In the genomic region with DNA sequence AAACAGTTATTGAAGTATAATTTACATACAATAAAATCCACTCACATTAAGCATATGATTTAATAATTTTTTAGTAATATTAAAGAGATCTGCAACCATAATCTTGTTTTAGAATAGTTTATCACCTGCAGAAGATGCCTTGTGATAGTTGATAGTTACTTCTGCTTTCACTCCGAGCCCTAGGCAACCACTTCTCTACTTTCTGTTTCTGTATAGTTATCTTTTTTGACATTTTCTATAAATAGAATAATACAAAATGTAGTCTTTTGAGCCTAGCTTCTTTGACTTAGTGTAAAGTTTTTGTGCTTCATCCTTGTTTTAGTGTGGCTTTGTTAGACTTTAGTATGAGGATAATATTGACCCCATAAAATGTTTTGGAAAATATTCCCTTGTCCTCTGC, we compare ENCODE assay signal across 11 cellular contexts.
DNase-seq lines count a peak whose midpoint lies in the region; ATAC-seq and TF ChIP-seq lines count a peak whose summit lies in the region.
"Had no signal": no experiment of that assay in that cellular context is flagged by ENCODE, and none has a peak within 500 bp of the region (broad histone marks: within the 10 kb centered on the region; RNA-seq: fewer than 3 reads in every experiment).

No MANE protein-coding gene starts in this region.

- peak; percentile 87 for ATAC-seq in GM19438 (IDR thresholded peaks at IDR 0.05; ENCODE audit: low read depth, unreplicated experiment)
- ATAC-seq in HG03025 (IDR thresholded peaks at IDR 0.05; ENCODE audit: low FRiP score, unreplicated experiment) = peak; percentile 97
- ATAC-seq: T-cell had no signal

- intact Hi-C loops in activated T-helper 1 cell treated with anti-CD3 and anti-CD28 coated beads, Interleukin-12 subunit alpha, Interleukin-12 subunit beta, Interleukin-2, Interleukin-4 antibody, amounts not matched to agents 30 ng/mL and 10 ng/mL and 1 ng/mL, durations not matched to agents 14 hours and 24 hours and 36 hours (cut with micrococcal nuclease) = no loop called here

- DNase-seq in CD1c-positive myeloid dendritic cell (ENCODE audit: extremely low spot score) = peak; percentile 50
- peak; percentile 10 for DNase-seq in NB4 (ENCODE audit: low read depth)
- no peak for DNase-seq in NCI-H524 (lab: John Stamatoyannopoulos, UW)
- no peak for DNase-seq in stimulated activated CD4-positive, alpha-beta T cell treated with anti-CD3 and anti-CD28 coated beads, Interleukin-4, amount 100 ng/mL, for 24 hours
- no peak for DNase-seq in foreskin melanocyte
- DNase-seq in activated T-helper 1 cell treated with anti-CD3 and anti-CD28 coated beads, Interleukin-12 subunit alpha, Interleukin-12 subunit beta, Interleukin-2, Interleukin-4 antibody, amounts not matched to agents 30 ng/mL and 10 ng/mL and 1 ng/mL, durations not matched to agents 14 hours and 24 hours and 36 hours (ENCODE audit: low spot score) = no peak
- DNase-seq: activated effector memory CD4-positive, alpha-beta T cell treated with Interleukin-2 at 50 U/mL for 16 hours; effector CD4-positive, alpha-beta T cell; T-cell had no signal

- H3K9me3 Mint-ChIP-seq in activated T-helper 1 cell treated with anti-CD3 and anti-CD28 coated beads, Interleukin-12 subunit alpha, Interleukin-12 subunit beta, Interleukin-2, Interleukin-4 antibody, amounts not matched to agents 30 ng/mL and 10 ng/mL and 1 ng/mL, durations not matched to agents 14 hours and 24 hours and 36 hours = peaks cover 24% of the 10 kb centered on the region

- no peaks in the 10 kb centered on the region for H3K27me3 Mint-ChIP-seq in activated T-helper 1 cell treated with anti-CD3 and anti-CD28 coated beads, Interleukin-12 subunit alpha, Interleukin-12 subunit beta, Interleukin-2, Interleukin-4 antibody, amounts not matched to agents 30 ng/mL and 10 ng/mL and 1 ng/mL, durations not matched to agents 14 hours and 24 hours and 36 hours (ENCODE audit: insufficient read depth)
- H3K27me3 Mint-ChIP-seq: T-cell had no signal

- no peak for TF ChIP-seq CTCF in NB4 (IDR thresholded peaks at IDR 0.05; ENCODE audit: low read depth, low read length)

- no peak for TF ChIP-seq POLR2A in NB4 (IDR thresholded peaks at IDR 0.05; ENCODE audit: extremely low read depth, insufficient read length)

- H3K4me1 Mint-ChIP-seq in activated T-helper 1 cell treated with anti-CD3 and anti-CD28 coated beads, Interleukin-12 subunit alpha, Interleukin-12 subunit beta, Interleukin-2, Interleukin-4 antibody, amounts not matched to agents 30 ng/mL and 10 ng/mL and 1 ng/mL, durations not matched to agents 14 hours and 24 hours and 36 hours (ENCODE audit: low read depth) = no peaks in the 10 kb centered on the region

- no peak overlapping the region for H3K27ac Mint-ChIP-seq in activated T-helper 1 cell treated with anti-CD3 and anti-CD28 coated beads, Interleukin-12 subunit alpha, Interleukin-12 subunit beta, Interleukin-2, Interleukin-4 antibody, amounts not matched to agents 30 ng/mL and 10 ng/mL and 1 ng/mL, durations not matched to agents 14 hours and 24 hours and 36 hours
- H3K27ac Mint-ChIP-seq: T-cell had no signal

- H3K4me3 ChIP-seq in NB4 (ENCODE audit: low read depth, low read length) = no peak overlapping the region

- H3K4me3 Mint-ChIP-seq in activated T-helper 1 cell treated with anti-CD3 and anti-CD28 coated beads, Interleukin-12 subunit alpha, Interleukin-12 subunit beta, Interleukin-2, Interleukin-4 antibody, amounts not matched to agents 30 ng/mL and 10 ng/mL and 1 ng/mL, durations not matched to agents 14 hours and 24 hours and 36 hours = no peak overlapping the region
- H3K4me3 Mint-ChIP-seq: T-cell had no signal

- peaks cover 13% of the 10 kb centered on the region for H3K36me3 Mint-ChIP-seq in activated T-helper 1 cell treated with anti-CD3 and anti-CD28 coated beads, Interleukin-12 subunit alpha, Interleukin-12 subunit beta, Interleukin-2, Interleukin-4 antibody, amounts not matched to agents 30 ng/mL and 10 ng/mL and 1 ng/mL, durations not matched to agents 14 hours and 24 hours and 36 hours (ENCODE audit: low read depth)

Comparison
In these comparisons a context has a peak if more than half of its experiments do, and no peak if none do; other contexts are left out.
1. DNase-seq: peak in CD1c-positive myeloid dendritic cell (single experiment) and NB4 (single experiment); none in NCI-H524 (0 of 2), stimulated activated CD4-positive, alpha-beta T cell treated with anti-CD3 and anti-CD28 coated beads, Interleukin-4, amount 100 ng/mL, for 24 hours (single experiment), foreskin melanocyte (single experiment) and activated T-helper 1 cell treated with anti-CD3 and anti-CD28 coated beads, Interleukin-12 subunit alpha, Interleukin-12 subunit beta, Interleukin-2, Interleukin-4 antibody, amounts not matched to agents 30 ng/mL and 10 ng/mL and 1 ng/mL, durations not matched to agents 14 hours and 24 hours and 36 hours (single experiment).